1 cellular context compared by ENCODE assay signal in genomic region chr3:112634786-112635541, GRCh38.
TF ChIP-seq lines count a peak whose summit lies in the region.

No MANE protein-coding gene starts in this region.

TF ChIP-seq in GM23338, 12 proteins besides CTCF, POLR2A, EP300 and RAD21 (continued from another document):
- TF ChIP-seq ZNF462 (CRISPR knock-in tag; IDR thresholded peaks at IDR 0.05) (no peak), EZH2 (IDR thresholded peaks at IDR 0.05; ENCODE audit: low read depth, unreplicated experiment) (no peak), ZNF114 (CRISPR knock-in tag; IDR thresholded peaks at IDR 0.05) (no peak), NANOG (IDR thresholded peaks at IDR 0.05; ENCODE audit: borderline replicate concordance) (no peak), STAT1 (IDR thresholded peaks at IDR 0.05; ENCODE audit: unreplicated experiment) (no peak), ZNF331 (CRISPR knock-in tag; IDR thresholded peaks at IDR 0.05; ENCODE audit: low read depth) (no peak), CREB1 (CRISPR knock-in tag; IDR thresholded peaks at IDR 0.05; ENCODE audit: low read depth) (no peak)
TF ChIP-seq in GM23338: peak in this region for 0.
